In genomic region chr13:100089633-100090032, GRCh38 we compare ENCODE assay signal across 8 cellular contexts. TPM values are rescaled to one million over a fixed set of nuclear protein-coding genes. Genes with fewer than 3 reads are reported as not detected.
DNase-seq lines count a peak whose midpoint lies in the region; ATAC-seq and TF ChIP-seq lines count a peak whose summit lies in the region.

No MANE protein-coding gene starts in this region.

- intact Hi-C loops in mucosa of descending colon (cut with DNase I, micrococcal nuclease) = no loop called here

- no peaks in the 10 kb centered on the region for H3K9me3 ChIP-seq in mucosa of descending colon

- peak overlapping the region; percentile 92 for H3K27ac Mint-ChIP-seq in central memory CD8-positive, alpha-beta T cell (ENCODE audit: low read depth)

- peak overlapping the region; percentile 84 for H3K4me3 ChIP-seq in mucosa of descending colon

- DNase-seq in COLO668 (lab: John Stamatoyannopoulos, UW; ENCODE audit: unreplicated experiment) (peak; percentile 30), M059J (ENCODE audit: low read depth) (peak; percentile 32), mucosa of descending colon (peak in 1 of 3 donors; percentile 22), occipital lobe (lab: John Stamatoyannopoulos, UW) (no peak)
- peak in 1 of 2 donors; percentile 11 for DNase-seq in central memory CD8-positive, alpha-beta T cell (ENCODE audit: low spot score in 2 of 2)
- DNase-seq in activated effector memory CD4-positive, alpha-beta T cell treated with anti-CD3 and anti-CD28 coated beads, Interleukin-2, amount 50 U/mL, for 16 hours = no peak

- TF ChIP-seq CTCF in mucosa of descending colon (IDR thresholded peaks at IDR 0.05) = no peak

- peak overlapping the region; percentile 98 for H3K4me3 Mint-ChIP-seq in central memory CD8-positive, alpha-beta T cell

- H3K4me1 ChIP-seq in mucosa of descending colon (ENCODE audit: low read depth) = peaks cover 13% of the 10 kb centered on the region

- peaks cover 4% of the 10 kb centered on the region for H3K36me3 Mint-ChIP-seq in central memory CD8-positive, alpha-beta T cell (ENCODE audit: insufficient read depth)

- peaks cover 33% of the 10 kb centered on the region for H3K4me1 Mint-ChIP-seq in central memory CD8-positive, alpha-beta T cell

- no peaks in the 10 kb centered on the region for H3K36me3 ChIP-seq in mucosa of descending colon (ENCODE audit: low read depth)

- ATAC-seq in GM19452 (IDR thresholded peaks at IDR 0.05; ENCODE audit: unreplicated experiment) = peak; percentile 13
- peak; percentile 80 for ATAC-seq in central memory CD8-positive, alpha-beta T cell (replicated peaks; ENCODE audit: extremely low read depth, poor library complexity, severe bottlenecking)
- ATAC-seq in mucosa of descending colon = peak; percentile 46
- ATAC-seq in HG03045 (IDR thresholded peaks at IDR 0.05; ENCODE audit: unreplicated experiment) = no peak

- H3K9me3 Mint-ChIP-seq in central memory CD8-positive, alpha-beta T cell = no peaks in the 10 kb centered on the region

- H3K27me3 Mint-ChIP-seq in central memory CD8-positive, alpha-beta T cell = no peaks in the 10 kb centered on the region

RNA-seq across cellular contexts. Expression of gene PCCA, which starts 0.7 kb away (rescaled TPM):
- 10.0 and 10.6 TPM in 2 replicates for total RNA-seq in M059J (2014; rRNA removed; shearing (Covaris generic))
- total RNA-seq in mucosa of descending colon (10 to 100 TPM; 55.7 to 98.6 (median 70.5) TPM), occipital lobe (200 TPM)

Comparison
In these comparisons a context has a peak if more than half of its experiments do, and no peak if none do; other contexts are left out.
1. DNase-seq: peak in COLO668 (single experiment) and M059J (single experiment); none in occipital lobe (single experiment) and activated effector memory CD4-positive, alpha-beta T cell treated with anti-CD3 and anti-CD28 coated beads, Interleukin-2, amount 50 U/mL, for 16 hours (single experiment).